ENCODE assay signal across 26 cellular contexts in the genomic region with DNA sequence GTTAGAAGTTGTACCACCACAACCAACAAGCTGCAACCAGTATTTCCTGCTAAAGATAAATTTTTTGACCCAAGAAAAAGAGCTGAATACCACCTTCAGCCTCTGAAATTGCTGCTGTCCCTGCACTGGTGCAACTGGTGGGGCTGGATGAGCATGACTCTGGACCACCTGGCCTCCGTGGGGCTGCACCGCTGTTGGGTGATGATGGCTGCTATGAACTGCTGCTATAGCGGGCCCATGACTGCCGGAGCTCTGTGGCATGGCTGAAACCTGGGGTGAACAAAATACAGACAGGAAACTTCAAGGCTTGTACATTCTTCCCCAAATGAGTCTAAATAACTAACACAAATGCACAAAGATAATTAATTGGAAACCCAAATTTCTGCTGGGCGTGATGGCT. TPM values are rescaled to one million over a fixed set of nuclear protein-coding genes. Genes with fewer than 3 reads are reported as not detected.
DNase-seq lines count a peak whose midpoint lies in the region; ATAC-seq lines count a peak whose summit lies in the region.
"Had no signal": no experiment of that assay in that cellular context is flagged by ENCODE, and none has a peak within 500 bp of the region (broad histone marks: within the 10 kb centered on the region; RNA-seq: fewer than 3 reads in every experiment).

No MANE protein-coding gene starts in this region.

- H3K9me3 Mint-ChIP-seq in activated T-cell treated with anti-CD3 and anti-CD28 coated beads, Interleukin-2, amount 50 U/mL, for 72 hours, result no peaks in the 10 kb centered on the region
- H3K9me3 Mint-ChIP-seq in activated naive CD8-positive, alpha-beta T cell treated with anti-CD3 and anti-CD28 coated beads for 36 hours, result no peaks in the 10 kb centered on the region
- H3K9me3 Mint-ChIP-seq in naive thymus-derived CD8-positive, alpha-beta T cell, result no peaks in the 10 kb centered on the region
- H3K9me3 Mint-ChIP-seq in stimulated activated effector memory CD8-positive, alpha-beta T cell treated with anti-CD3 and anti-CD28 coated beads, Interleukin-12 subunit alpha, Interleukin-12 subunit beta, amount 100 ng/mL, for 72 hours, result no peaks in the 10 kb centered on the region
- H3K9me3 Mint-ChIP-seq: CD4-positive, alpha-beta memory T cell; HFFc6 had no signal

- peaks cover 0 to 16% of the 10 kb centered on the region in 2 donors for H3K36me3 Mint-ChIP-seq in activated T-cell treated with anti-CD3 and anti-CD28 coated beads, Interleukin-2, amount 50 U/mL, for 72 hours (ENCODE audit: insufficient read depth in 2 of 2)
- H3K36me3 Mint-ChIP-seq in activated naive CD8-positive, alpha-beta T cell treated with anti-CD3 and anti-CD28 coated beads for 36 hours, result peaks cover 12% of the 10 kb centered on the region
- H3K36me3 Mint-ChIP-seq in naive thymus-derived CD8-positive, alpha-beta T cell, result peaks cover 0 to 81% (median 3%) of the 10 kb centered on the region in 3 donors
- peaks cover 99% of the 10 kb centered on the region for H3K36me3 Mint-ChIP-seq in stimulated activated effector memory CD8-positive, alpha-beta T cell treated with anti-CD3 and anti-CD28 coated beads, Interleukin-12 subunit alpha, Interleukin-12 subunit beta, amount 100 ng/mL, for 72 hours

- no peak overlapping the region for H3K4me3 Mint-ChIP-seq in activated T-cell treated with anti-CD3 and anti-CD28 coated beads, Interleukin-2, amount 50 U/mL, for 72 hours
- H3K4me3 Mint-ChIP-seq in activated naive CD8-positive, alpha-beta T cell treated with anti-CD3 and anti-CD28 coated beads for 36 hours, result no peak overlapping the region
- H3K4me3 Mint-ChIP-seq in naive thymus-derived CD8-positive, alpha-beta T cell, result no peak overlapping the region
- H3K4me3 Mint-ChIP-seq in stimulated activated effector memory CD8-positive, alpha-beta T cell treated with anti-CD3 and anti-CD28 coated beads, Interleukin-12 subunit alpha, Interleukin-12 subunit beta, amount 100 ng/mL, for 72 hours, result no peak overlapping the region
- H3K4me3 Mint-ChIP-seq: CD4-positive, alpha-beta memory T cell; HFFc6 had no signal

- ATAC-seq in activated T-cell treated with anti-CD3 and anti-CD28 coated beads, Interleukin-2, amount 50 U/mL, for 72 hours (replicated peaks in 1 of 2), result no peak
- no peak for ATAC-seq in naive thymus-derived CD8-positive, alpha-beta T cell
- no peak for ATAC-seq in stimulated activated effector memory CD8-positive, alpha-beta T cell treated with anti-CD3 and anti-CD28 coated beads, Interleukin-12 subunit alpha, Interleukin-12 subunit beta, amount 100 ng/mL, for 72 hours
- no peak for ATAC-seq in left colon
- ATAC-seq: A549, PC-3, Right ventricle myocardium inferior had no signal

- H3K27ac Mint-ChIP-seq in activated T-cell treated with anti-CD3 and anti-CD28 coated beads, Interleukin-2, amount 50 U/mL, for 72 hours, result peak overlapping the region; percentile 36
- H3K27ac Mint-ChIP-seq in activated naive CD8-positive, alpha-beta T cell treated with anti-CD3 and anti-CD28 coated beads for 36 hours, result peak overlapping the region; percentile 12
- peak overlapping the region in 6 of 10 donors; percentile 3 to 76 (median 42) for H3K27ac Mint-ChIP-seq in naive thymus-derived CD8-positive, alpha-beta T cell
- H3K27ac Mint-ChIP-seq in stimulated activated effector memory CD8-positive, alpha-beta T cell treated with anti-CD3 and anti-CD28 coated beads, Interleukin-12 subunit alpha, Interleukin-12 subunit beta, amount 100 ng/mL, for 72 hours, result peak overlapping the region; percentile 36
- H3K27ac Mint-ChIP-seq: HFFc6 had no signal

- H3K4me1 Mint-ChIP-seq in activated T-cell treated with anti-CD3 and anti-CD28 coated beads, Interleukin-2, amount 50 U/mL, for 72 hours (ENCODE audit: low read depth), result peaks cover 28% of the 10 kb centered on the region
- H3K4me1 Mint-ChIP-seq in activated naive CD8-positive, alpha-beta T cell treated with anti-CD3 and anti-CD28 coated beads for 36 hours, result peaks cover 12% of the 10 kb centered on the region
- H3K4me1 Mint-ChIP-seq in naive thymus-derived CD8-positive, alpha-beta T cell, result peaks cover 3 to 21% (median 15%) of the 10 kb centered on the region in 4 donors
- H3K4me1 Mint-ChIP-seq in stimulated activated effector memory CD8-positive, alpha-beta T cell treated with anti-CD3 and anti-CD28 coated beads, Interleukin-12 subunit alpha, Interleukin-12 subunit beta, amount 100 ng/mL, for 72 hours, result peaks cover 12% of the 10 kb centered on the region

- POLR2A ChIA-PET in naive thymus-derived CD8-positive, alpha-beta T cell (lab: Charles Lee), result interaction anchor here (0.5 to 0.7 kb wide), 2 partner anchors 17 to 722 kb away, joined by 4 read pairs; no protein-coding TSS in a partner anchor

- intact Hi-C loops in left colon (cut with DNase I, micrococcal nuclease), result no loop called here

- DNase-seq in activated T-cell treated with anti-CD3 and anti-CD28 coated beads, Interleukin-2, amount 50 U/mL, for 72 hours, result no peak
- DNase-seq in activated T-cell treated with anti-CD3 and anti-CD28 coated beads for 4 hours, result no peak
- DNase-seq in activated naive CD8-positive, alpha-beta T cell treated with anti-CD3 and anti-CD28 coated beads for 36 hours, result no peak
- DNase-seq in naive thymus-derived CD8-positive, alpha-beta T cell, result no peak
- no peak for DNase-seq in stimulated activated effector memory CD8-positive, alpha-beta T cell treated with anti-CD3 and anti-CD28 coated beads, Interleukin-12 subunit alpha, Interleukin-12 subunit beta, amount 100 ng/mL, for 72 hours (ENCODE audit: low spot score in 2 of 2)
- DNase-seq in NCI-H82 (lab: John Stamatoyannopoulos, UW), result no peak
- no peak for DNase-seq in left colon
- DNase-seq: C1 segment of cervical spinal cord; CD4-positive, alpha-beta memory T cell; COR-L47; DMS53; GOT3; HFFc6; KBM-7; MV-4-11; NCI-H1105 treated with DMSO at 0.1 percent for 48 hours; NCI-H146; NCI-H2029; NCI-H446; NCI-H524 treated with DMSO at 0.1 percent for 48 hours; NCI-H774; NK-92 treated with Interleukin-12 subunit alpha and Interleukin-12 subunit beta, amount 100 ng/mL, for 24 hours; PC-3; SJCRH30 had no signal

- H3K27me3 Mint-ChIP-seq in activated T-cell treated with anti-CD3 and anti-CD28 coated beads, Interleukin-2, amount 50 U/mL, for 72 hours (ENCODE audit: low read depth), result no peaks in the 10 kb centered on the region
- H3K27me3 Mint-ChIP-seq in activated naive CD8-positive, alpha-beta T cell treated with anti-CD3 and anti-CD28 coated beads for 36 hours, result no peaks in the 10 kb centered on the region
- no peaks in the 10 kb centered on the region for H3K27me3 Mint-ChIP-seq in naive thymus-derived CD8-positive, alpha-beta T cell
- H3K27me3 Mint-ChIP-seq: CD4-positive, alpha-beta memory T cell had no signal

RNA-seq across cellular contexts. Expression of a gene that starts 28.9 kb away (rescaled TPM):
- 10 to 100 TPM; 93.1 to 96.4 TPM for total RNA-seq in activated T-cell treated with anti-CD3 and anti-CD28 coated beads, Interleukin-2, amount 50 U/mL, for 72 hours
- 10 to 100 TPM; 74.2 to 77.0 TPM for total RNA-seq in activated naive CD8-positive, alpha-beta T cell treated with anti-CD3 and anti-CD28 coated beads for 36 hours
- total RNA-seq in naive thymus-derived CD8-positive, alpha-beta T cell, result 100 to 1,000 TPM; 130 to 137 TPM
- polyA plus RNA-seq in naive thymus-derived CD8-positive, alpha-beta T cell, result 10 to 100 TPM; 12.4 to 17.0 (median 12.7) TPM
- 10 to 100 TPM; 45.7 to 56.1 TPM for total RNA-seq in left colon

RNA-seq across cellular contexts. Expression of a gene that starts 54.1 kb away (rescaled TPM):
- total RNA-seq in activated T-cell treated with anti-CD3 and anti-CD28 coated beads, Interleukin-2, amount 50 U/mL, for 72 hours, result 100 to 1,000 TPM; 106 to 120 TPM
- 100 to 1,000 TPM; 123 to 135 TPM for total RNA-seq in activated naive CD8-positive, alpha-beta T cell treated with anti-CD3 and anti-CD28 coated beads for 36 hours
- 100 to 1,000 TPM; 369 to 370 TPM for total RNA-seq in naive thymus-derived CD8-positive, alpha-beta T cell
- 10 to 100 TPM; 20.4 to 29.8 (median 28.7) TPM for polyA plus RNA-seq in naive thymus-derived CD8-positive, alpha-beta T cell
- total RNA-seq in left colon, result 100 to 1,000 TPM; 192 to 211 TPM
